In genomic region chr3:157134620-157135191, GRCh38 we compare ENCODE assay signal across 1 cellular context.
TF ChIP-seq lines count a peak whose summit lies in the region.

No MANE protein-coding gene starts in this region.

TF ChIP-seq in SK-N-SH, 30 proteins besides CTCF, POLR2A, EP300 and RAD21 (continued from another document):
- no peak for TF ChIP-seq IRF3 (IDR thresholded peaks at IDR 0.05; ENCODE audit: low read depth, low read length)
- no peak for TF ChIP-seq SMC3 (IDR thresholded peaks at IDR 0.05; ENCODE audit: low read depth, low read length)
- no peak for TF ChIP-seq ZBTB33 (IDR thresholded peaks at IDR 0.05; ENCODE audit: borderline replicate concordance, low read depth)
- TF ChIP-seq TEAD4 (IDR thresholded peaks at IDR 0.05; ENCODE audit: borderline replicate concordance, insufficient read depth) = no peak
- no peak for TF ChIP-seq NRF1 (IDR thresholded peaks at IDR 0.05; ENCODE audit: low read depth, low read length)
- no peak for TF ChIP-seq RFX5 (IDR thresholded peaks at IDR 0.05; ENCODE audit: low read length)
